8 cellular contexts compared by ENCODE assay signal in genomic region chr10:80684217-80684616, GRCh38.
DNase-seq lines count a peak whose midpoint lies in the region; ATAC-seq and TF ChIP-seq lines count a peak whose summit lies in the region.

No MANE protein-coding gene starts in this region.

- no peak overlapping the region for H3K27ac Mint-ChIP-seq in endodermal cell
- no peak overlapping the region for H3K27ac Mint-ChIP-seq in neural progenitor cell

- H3K4me3 ChIP-seq in LNCaP clone FGC (ENCODE audit: low read depth, low read length) (no peak overlapping the region), endodermal cell (ENCODE audit: low read length) (no peak overlapping the region), neural progenitor cell (no peak overlapping the region)

- H3K36me3 Mint-ChIP-seq in endodermal cell (ENCODE audit: low read depth): no peaks in the 10 kb centered on the region
- H3K36me3 Mint-ChIP-seq in neural progenitor cell: no peaks in the 10 kb centered on the region

- H3K27ac ChIP-seq in endodermal cell (ENCODE audit: low read depth, low read length) (no peak overlapping the region), neural progenitor cell (no peak overlapping the region), substantia nigra (ENCODE audit: low read depth, low read length, poor library complexity, severe bottlenecking) (no peak overlapping the region)

- H2AFZ ChIP-seq in neural progenitor cell (replicated peaks): no peak overlapping the region

- H3F3A ChIP-seq in neural progenitor cell (ENCODE audit: low read depth): no peaks in the 10 kb centered on the region

- no peak for TF ChIP-seq CTCF in LNCaP clone FGC (IDR thresholded peaks at IDR 0.05; ENCODE audit: control insufficient read depth, extremely low read depth, insufficient read depth)
- no peak for TF ChIP-seq CTCF in endodermal cell (conservative IDR thresholded peaks at IDR 0.05)
- TF ChIP-seq CTCF in neural progenitor cell (IDR thresholded peaks at IDR 0.05): no peak

- H3K4me3 Mint-ChIP-seq in endodermal cell (no peak overlapping the region), neural progenitor cell (no peak overlapping the region)

- H3K9me3 ChIP-seq in endodermal cell (ENCODE audit: control insufficient read depth, low read length) (no peaks in the 10 kb centered on the region), neural progenitor cell (ENCODE audit: low read depth) (no peaks in the 10 kb centered on the region)

- 53% methylated on average over 1 of the region's 1 CpG; no CpG with 5 or more reads in 1 of the 2 experiments for WGBS in endodermal cell (ENCODE audit: insufficient coverage in 1 of 2, insufficient read length in 1 of 2), 2 experiments

- H3K27me3 ChIP-seq in endodermal cell (ENCODE audit: control insufficient read depth, insufficient read depth, low read length, poor library complexity, severe bottlenecking): no peaks in the 10 kb centered on the region
- H3K27me3 ChIP-seq in neural progenitor cell: no peaks in the 10 kb centered on the region

- peaks cover 11% of the 10 kb centered on the region for H3K4me1 ChIP-seq in endodermal cell (ENCODE audit: control insufficient read depth, insufficient read depth, low read length)
- H3K4me1 ChIP-seq in neural progenitor cell: no peaks in the 10 kb centered on the region

- no peak overlapping the region for H3K4me2 ChIP-seq in neural progenitor cell

- H3K9ac ChIP-seq in endodermal cell (ENCODE audit: extremely low read depth, low read length, poor library complexity, severe bottlenecking) (no peak overlapping the region), neural progenitor cell (no peak overlapping the region)

- DNase-seq in D341Med (ENCODE audit: low spot score) (peak; percentile 57), LNCaP clone FGC (ENCODE audit: low read depth) (peak; percentile 40), endodermal cell (peak; percentile 38), neural progenitor cell (ENCODE audit: low spot score) (no peak), head of caudate nucleus (no peak), substantia nigra (lab: John Stamatoyannopoulos, UW) (no peak)
- no peak for DNase-seq in stimulated activated CD4-positive, alpha-beta T cell treated with anti-CD3 and anti-CD28 coated beads, Interleukin-15, amount 100 ng/mL, for 24 hours

- no peaks in the 10 kb centered on the region for H3K79me2 ChIP-seq in neural progenitor cell (ENCODE audit: low read depth)

- H3K4me1 Mint-ChIP-seq in endodermal cell: peaks cover 14% of the 10 kb centered on the region
- H3K4me1 Mint-ChIP-seq in neural progenitor cell: peaks cover 3% of the 10 kb centered on the region

- H3K9me3 Mint-ChIP-seq in endodermal cell (no peaks in the 10 kb centered on the region), neural progenitor cell (no peaks in the 10 kb centered on the region)

- H4K20me1 ChIP-seq in neural progenitor cell (ENCODE audit: low read depth): no peaks in the 10 kb centered on the region

- ATAC-seq in GM21381 (IDR thresholded peaks at IDR 0.05; ENCODE audit: unreplicated experiment): peak; percentile 79

- H3K27me3 Mint-ChIP-seq in endodermal cell (ENCODE audit: insufficient read depth): no peaks in the 10 kb centered on the region
- H3K27me3 Mint-ChIP-seq in neural progenitor cell (ENCODE audit: insufficient read depth, low read depth): peaks cover 2% of the 10 kb centered on the region

- intact Hi-C loops in head of caudate nucleus (cut with DNase I): no loop called here

- H3K36me3 ChIP-seq in endodermal cell (ENCODE audit: control insufficient read depth, insufficient read depth, low read length) (no peaks in the 10 kb centered on the region), neural progenitor cell (no peaks in the 10 kb centered on the region)

Comparison
In these comparisons a context has a peak if more than half of its experiments do, and no peak if none do; other contexts are left out.
1. DNase-seq: peak in D341Med (single experiment), LNCaP clone FGC (single experiment) and endodermal cell (single experiment); none in neural progenitor cell (single experiment), head of caudate nucleus (0 of 42), substantia nigra (0 of 49) and stimulated activated CD4-positive, alpha-beta T cell treated with anti-CD3 and anti-CD28 coated beads, Interleukin-15, amount 100 ng/mL, for 24 hours (single experiment).